Comparison of ENCODE assay signal across 1 cellular context in genomic region chr18:5302606-5303005, GRCh38.
TF ChIP-seq lines count a peak whose summit lies in the region.

No MANE protein-coding gene starts in this region.

TF ChIP-seq in GM12878, 131 proteins besides CTCF, POLR2A, EP300 and RAD21 (continued from another document):
- TF ChIP-seq SKIL (IDR thresholded peaks at IDR 0.05; ENCODE audit: low read depth, poor library complexity, severe bottlenecking), result no peak
- TF ChIP-seq ZBED1 (IDR thresholded peaks at IDR 0.05; ENCODE audit: borderline replicate concordance), result no peak
- no peak for TF ChIP-seq FOXK2 (IDR thresholded peaks at IDR 0.05)
- no peak for TF ChIP-seq YBX1 (IDR thresholded peaks at IDR 0.05)
- TF ChIP-seq SP1 (IDR thresholded peaks at IDR 0.05; ENCODE audit: low read depth, low read length), result no peak
- TF ChIP-seq MYC (IDR thresholded peaks at IDR 0.05; ENCODE audit: insufficient read depth, insufficient read length, insufficient replicate concordance, low read length, severe bottlenecking), result no peak
- no peak for TF ChIP-seq RCOR1 (conservative IDR thresholded peaks at IDR 0.05; ENCODE audit: low read depth, low read length)
- TF ChIP-seq, protein P1, sequence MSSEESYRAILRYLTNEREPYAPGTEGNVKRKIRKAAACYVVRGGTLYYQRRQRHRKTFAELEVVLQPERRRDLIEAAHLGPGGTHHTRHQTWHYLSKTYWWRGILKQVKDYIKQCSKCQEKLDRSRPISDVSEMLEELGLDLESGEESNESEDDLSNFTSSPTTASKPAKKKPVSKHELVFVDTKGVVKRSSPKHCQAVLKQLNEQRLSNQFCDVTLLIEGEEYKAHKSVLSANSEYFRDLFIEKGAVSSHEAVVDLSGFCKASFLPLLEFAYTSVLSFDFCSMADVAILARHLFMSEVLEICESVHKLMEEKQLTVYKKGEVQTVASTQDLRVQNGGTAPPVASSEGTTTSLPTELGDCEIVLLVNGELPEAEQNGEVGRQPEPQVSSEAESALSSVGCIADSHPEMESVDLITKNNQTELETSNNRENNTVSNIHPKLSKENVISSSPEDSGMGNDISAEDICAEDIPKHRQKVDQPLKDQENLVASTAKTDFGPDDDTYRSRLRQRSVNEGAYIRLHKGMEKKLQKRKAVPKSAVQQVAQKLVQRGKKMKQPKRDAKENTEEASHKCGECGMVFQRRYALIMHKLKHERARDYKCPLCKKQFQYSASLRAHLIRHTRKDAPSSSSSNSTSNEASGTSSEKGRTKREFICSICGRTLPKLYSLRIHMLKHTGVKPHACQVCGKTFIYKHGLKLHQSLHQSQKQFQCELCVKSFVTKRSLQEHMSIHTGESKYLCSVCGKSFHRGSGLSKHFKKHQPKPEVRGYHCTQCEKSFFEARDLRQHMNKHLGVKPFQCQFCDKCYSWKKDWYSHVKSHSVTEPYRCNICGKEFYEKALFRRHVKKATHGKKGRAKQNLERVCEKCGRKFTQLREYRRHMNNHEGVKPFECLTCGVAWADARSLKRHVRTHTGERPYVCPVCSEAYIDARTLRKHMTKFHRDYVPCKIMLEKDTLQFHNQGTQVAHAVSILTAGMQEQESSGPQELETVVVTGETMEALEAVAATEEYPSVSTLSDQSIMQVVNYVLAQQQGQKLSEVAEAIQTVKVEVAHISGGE (CRISPR knock-in tag; IDR thresholded peaks at IDR 0.05), result no peak
- TF ChIP-seq ZSCAN29 (IDR thresholded peaks at IDR 0.05), result no peak
- TF ChIP-seq ZNF384 (IDR thresholded peaks at IDR 0.05; ENCODE audit: borderline replicate concordance, low read depth, low read length), result no peak
- no peak for TF ChIP-seq PML (IDR thresholded peaks at IDR 0.05; ENCODE audit: low read length)
- no peak for TF ChIP-seq EED (IDR thresholded peaks at IDR 0.05; ENCODE audit: low read depth)
- TF ChIP-seq, protein P2, sequence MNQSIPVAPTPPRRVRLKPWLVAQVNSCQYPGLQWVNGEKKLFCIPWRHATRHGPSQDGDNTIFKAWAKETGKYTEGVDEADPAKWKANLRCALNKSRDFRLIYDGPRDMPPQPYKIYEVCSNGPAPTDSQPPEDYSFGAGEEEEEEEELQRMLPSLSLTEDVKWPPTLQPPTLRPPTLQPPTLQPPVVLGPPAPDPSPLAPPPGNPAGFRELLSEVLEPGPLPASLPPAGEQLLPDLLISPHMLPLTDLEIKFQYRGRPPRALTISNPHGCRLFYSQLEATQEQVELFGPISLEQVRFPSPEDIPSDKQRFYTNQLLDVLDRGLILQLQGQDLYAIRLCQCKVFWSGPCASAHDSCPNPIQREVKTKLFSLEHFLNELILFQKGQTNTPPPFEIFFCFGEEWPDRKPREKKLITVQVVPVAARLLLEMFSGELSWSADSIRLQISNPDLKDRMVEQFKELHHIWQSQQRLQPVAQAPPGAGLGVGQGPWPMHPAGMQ (IDR thresholded peaks at IDR 0.05; ENCODE audit: borderline replicate concordance), result no peak
- no peak for TF ChIP-seq SMAD1 (IDR thresholded peaks at IDR 0.05; ENCODE audit: low read depth, partially characterized antibody)
